ENCODE assay signal across 1 cellular context in the genomic region with DNA sequence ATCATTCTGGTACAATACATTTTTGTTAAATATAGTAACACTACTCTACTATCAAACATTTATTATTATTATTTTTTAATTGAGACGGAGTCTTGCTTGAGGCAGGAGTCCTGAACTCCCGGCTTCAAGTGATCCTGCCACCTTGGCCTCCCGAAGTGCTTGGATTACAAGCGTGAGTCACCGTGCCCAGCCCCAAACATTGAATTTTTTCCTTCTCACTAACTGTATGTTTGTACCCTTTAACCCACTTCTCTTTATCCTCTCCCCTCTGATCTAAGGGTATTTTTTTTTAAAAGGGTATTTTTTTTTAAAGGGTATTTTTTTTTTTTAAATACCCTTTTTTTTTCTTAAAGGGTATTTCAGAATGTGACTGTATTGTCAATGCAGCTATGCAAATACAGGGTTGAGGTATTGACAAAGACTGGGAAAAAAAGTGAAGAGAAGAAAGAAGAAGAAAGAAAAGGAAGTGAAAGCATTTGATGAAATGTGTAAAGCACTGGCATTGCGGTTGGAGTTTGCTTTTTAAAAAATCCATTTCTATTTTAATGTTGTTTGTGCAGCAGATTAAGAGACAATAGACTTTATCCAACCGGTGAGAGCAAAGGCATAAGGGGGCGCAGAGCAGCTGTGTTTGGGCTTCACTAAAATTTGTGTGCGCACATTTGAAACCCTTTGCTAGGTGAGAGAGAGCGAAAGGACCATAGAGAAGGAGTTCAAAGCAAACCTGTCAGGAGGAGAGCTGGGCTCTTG.
A peak's percentile ranks its signal among the peaks of the same experiment; 100 is the strongest.
TF ChIP-seq lines count a peak whose summit lies in the region.

No MANE protein-coding gene starts in this region.

TF ChIP-seq in GM12878, 131 proteins besides CTCF, POLR2A, EP300 and RAD21 (continues in another document):
- TF ChIP-seq CUX1 (IDR thresholded peaks at IDR 0.05; ENCODE audit: insufficient replicate concordance, low read depth, low read length) (peak; percentile 91), IKZF1 (conservative IDR thresholded peaks at IDR 0.05) (peak; percentile 78), RB1 (IDR thresholded peaks at IDR 0.05; ENCODE audit: borderline replicate concordance) (no peak), MYC (IDR thresholded peaks at IDR 0.05; ENCODE audit: insufficient read depth, insufficient read length, insufficient replicate concordance, low read length, severe bottlenecking) (no peak), MYB (IDR thresholded peaks at IDR 0.05; ENCODE audit: borderline replicate concordance, low read depth, low read length) (no peak), ZBTB4 (CRISPR knock-in tag; IDR thresholded peaks at IDR 0.05) (no peak), IRF5 (IDR thresholded peaks at IDR 0.05; ENCODE audit: borderline replicate concordance) (no peak), BRCA1 (IDR thresholded peaks at IDR 0.05; ENCODE audit: low read depth, low read length) (no peak), SIN3A (IDR thresholded peaks at IDR 0.05; ENCODE audit: low read depth, low read length) (0 out of 2 replicates have a peak, but pooled peaks have one; percentile 41), MTA2 (IDR thresholded peaks at IDR 0.05; ENCODE audit: low read depth) (peak; percentile 92), PRDM15 (CRISPR knock-in tag; IDR thresholded peaks at IDR 0.05) (no peak), STAT1 (conservative IDR thresholded peaks at IDR 0.05) (no peak), ZNF622 (IDR thresholded peaks at IDR 0.05) (no peak), PAX5 (IDR thresholded peaks at IDR 0.05; ENCODE audit: borderline replicate concordance, low read depth, low read length) (peak; percentile 38; the same call in 1 of the 2 replicates), CHD4 (IDR thresholded peaks at IDR 0.05) (no peak), SUZ12 (IDR thresholded peaks at IDR 0.05; ENCODE audit: unreplicated experiment) (no peak), ASH2L (IDR thresholded peaks at IDR 0.05; ENCODE audit: borderline replicate concordance, low read depth) (0 out of 2 replicates have a peak, but pooled peaks have one; percentile 77), KAT2A (conservative IDR thresholded peaks at IDR 0.05; ENCODE audit: control insufficient read depth, low read depth, low read length) (no peak), EED (IDR thresholded peaks at IDR 0.05; ENCODE audit: low read depth) (peak; percentile 14), NFIC (IDR thresholded peaks at IDR 0.05; ENCODE audit: low read depth, low read length) (peak; percentile 95), NBN (IDR thresholded peaks at IDR 0.05) (peak; percentile 94), YBX1 (IDR thresholded peaks at IDR 0.05) (no peak), BHLHE40 (IDR thresholded peaks at IDR 0.05; ENCODE audit: borderline replicate concordance in 1 of 2, low read depth in 2 of 2, low read length in 1 of 2) (peak; percentile 43 to 83; a peak in 3 of 4 replicates), HDGF (IDR thresholded peaks at IDR 0.05) (no peak), EZH2 (IDR thresholded peaks at IDR 0.05; ENCODE audit: borderline replicate concordance, control insufficient read depth, low read depth, low read length) (no peak), LARP7 (IDR thresholded peaks at IDR 0.05) (no peak), CBX3 (IDR thresholded peaks at IDR 0.05; ENCODE audit: borderline replicate concordance, low read depth) (no peak), SREBF2 (IDR thresholded peaks at IDR 0.05; ENCODE audit: low read length) (no peak), HDAC2 (IDR thresholded peaks at IDR 0.05) (no peak)
- TF ChIP-seq, protein P1, sequence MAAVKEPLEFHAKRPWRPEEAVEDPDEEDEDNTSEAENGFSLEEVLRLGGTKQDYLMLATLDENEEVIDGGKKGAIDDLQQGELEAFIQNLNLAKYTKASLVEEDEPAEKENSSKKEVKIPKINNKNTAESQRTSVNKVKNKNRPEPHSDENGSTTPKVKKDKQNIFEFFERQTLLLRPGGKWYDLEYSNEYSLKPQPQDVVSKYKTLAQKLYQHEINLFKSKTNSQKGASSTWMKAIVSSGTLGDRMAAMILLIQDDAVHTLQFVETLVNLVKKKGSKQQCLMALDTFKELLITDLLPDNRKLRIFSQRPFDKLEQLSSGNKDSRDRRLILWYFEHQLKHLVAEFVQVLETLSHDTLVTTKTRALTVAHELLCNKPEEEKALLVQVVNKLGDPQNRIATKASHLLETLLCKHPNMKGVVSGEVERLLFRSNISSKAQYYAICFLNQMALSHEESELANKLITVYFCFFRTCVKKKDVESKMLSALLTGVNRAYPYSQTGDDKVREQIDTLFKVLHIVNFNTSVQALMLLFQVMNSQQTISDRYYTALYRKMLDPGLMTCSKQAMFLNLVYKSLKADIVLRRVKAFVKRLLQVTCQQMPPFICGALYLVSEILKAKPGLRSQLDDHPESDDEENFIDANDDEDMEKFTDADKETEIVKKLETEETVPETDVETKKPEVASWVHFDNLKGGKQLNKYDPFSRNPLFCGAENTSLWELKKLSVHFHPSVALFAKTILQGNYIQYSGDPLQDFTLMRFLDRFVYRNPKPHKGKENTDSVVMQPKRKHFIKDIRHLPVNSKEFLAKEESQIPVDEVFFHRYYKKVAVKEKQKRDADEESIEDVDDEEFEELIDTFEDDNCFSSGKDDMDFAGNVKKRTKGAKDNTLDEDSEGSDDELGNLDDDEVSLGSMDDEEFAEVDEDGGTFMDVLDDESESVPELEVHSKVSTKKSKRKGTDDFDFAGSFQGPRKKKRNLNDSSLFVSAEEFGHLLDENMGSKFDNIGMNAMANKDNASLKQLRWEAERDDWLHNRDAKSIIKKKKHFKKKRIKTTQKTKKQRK (IDR thresholded peaks at IDR 0.05; ENCODE audit: low read depth, low read length): no peak
- TF ChIP-seq, protein P2, sequence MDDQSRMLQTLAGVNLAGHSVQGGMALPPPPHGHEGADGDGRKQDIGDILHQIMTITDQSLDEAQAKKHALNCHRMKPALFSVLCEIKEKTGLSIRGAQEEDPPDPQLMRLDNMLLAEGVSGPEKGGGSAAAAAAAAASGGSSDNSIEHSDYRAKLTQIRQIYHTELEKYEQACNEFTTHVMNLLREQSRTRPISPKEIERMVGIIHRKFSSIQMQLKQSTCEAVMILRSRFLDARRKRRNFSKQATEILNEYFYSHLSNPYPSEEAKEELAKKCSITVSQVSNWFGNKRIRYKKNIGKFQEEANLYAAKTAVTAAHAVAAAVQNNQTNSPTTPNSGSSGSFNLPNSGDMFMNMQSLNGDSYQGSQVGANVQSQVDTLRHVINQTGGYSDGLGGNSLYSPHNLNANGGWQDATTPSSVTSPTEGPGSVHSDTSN (IDR thresholded peaks at IDR 0.05; ENCODE audit: insufficient replicate concordance, low read depth, low read length): no peak
- TF ChIP-seq, protein P3, sequence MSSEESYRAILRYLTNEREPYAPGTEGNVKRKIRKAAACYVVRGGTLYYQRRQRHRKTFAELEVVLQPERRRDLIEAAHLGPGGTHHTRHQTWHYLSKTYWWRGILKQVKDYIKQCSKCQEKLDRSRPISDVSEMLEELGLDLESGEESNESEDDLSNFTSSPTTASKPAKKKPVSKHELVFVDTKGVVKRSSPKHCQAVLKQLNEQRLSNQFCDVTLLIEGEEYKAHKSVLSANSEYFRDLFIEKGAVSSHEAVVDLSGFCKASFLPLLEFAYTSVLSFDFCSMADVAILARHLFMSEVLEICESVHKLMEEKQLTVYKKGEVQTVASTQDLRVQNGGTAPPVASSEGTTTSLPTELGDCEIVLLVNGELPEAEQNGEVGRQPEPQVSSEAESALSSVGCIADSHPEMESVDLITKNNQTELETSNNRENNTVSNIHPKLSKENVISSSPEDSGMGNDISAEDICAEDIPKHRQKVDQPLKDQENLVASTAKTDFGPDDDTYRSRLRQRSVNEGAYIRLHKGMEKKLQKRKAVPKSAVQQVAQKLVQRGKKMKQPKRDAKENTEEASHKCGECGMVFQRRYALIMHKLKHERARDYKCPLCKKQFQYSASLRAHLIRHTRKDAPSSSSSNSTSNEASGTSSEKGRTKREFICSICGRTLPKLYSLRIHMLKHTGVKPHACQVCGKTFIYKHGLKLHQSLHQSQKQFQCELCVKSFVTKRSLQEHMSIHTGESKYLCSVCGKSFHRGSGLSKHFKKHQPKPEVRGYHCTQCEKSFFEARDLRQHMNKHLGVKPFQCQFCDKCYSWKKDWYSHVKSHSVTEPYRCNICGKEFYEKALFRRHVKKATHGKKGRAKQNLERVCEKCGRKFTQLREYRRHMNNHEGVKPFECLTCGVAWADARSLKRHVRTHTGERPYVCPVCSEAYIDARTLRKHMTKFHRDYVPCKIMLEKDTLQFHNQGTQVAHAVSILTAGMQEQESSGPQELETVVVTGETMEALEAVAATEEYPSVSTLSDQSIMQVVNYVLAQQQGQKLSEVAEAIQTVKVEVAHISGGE (CRISPR knock-in tag; IDR thresholded peaks at IDR 0.05): no peak
